Comparison of ENCODE assay signal across 1 cellular context in genomic region chr5:1185652-1186350, GRCh38.
TF ChIP-seq lines count a peak whose summit lies in the region.

No MANE protein-coding gene starts in this region.

TF ChIP-seq in K562, 482 proteins besides CTCF, POLR2A, EP300 and RAD21 (continued from another document and continues in another):
- TF ChIP-seq ZNF318 (IDR thresholded peaks at IDR 0.05; ENCODE audit: borderline replicate concordance in 1 of 2, low read depth in 1 of 2): peak in 1 of 2 experiments; percentile 46; a peak in 1 of 4 replicates
- TF ChIP-seq NR3C1 (CRISPR knock-in tag; IDR thresholded peaks at IDR 0.05): no peak
- peak; percentile 90 for TF ChIP-seq ZNF583 (CRISPR knock-in tag; IDR thresholded peaks at IDR 0.05)
- peak; percentile 75; the same call in 1 of the 2 replicates for TF ChIP-seq ZBTB7A (IDR thresholded peaks at IDR 0.05; ENCODE audit: borderline replicate concordance, control insufficient read depth, low read depth, low read length)
- TF ChIP-seq, protein P1, sequence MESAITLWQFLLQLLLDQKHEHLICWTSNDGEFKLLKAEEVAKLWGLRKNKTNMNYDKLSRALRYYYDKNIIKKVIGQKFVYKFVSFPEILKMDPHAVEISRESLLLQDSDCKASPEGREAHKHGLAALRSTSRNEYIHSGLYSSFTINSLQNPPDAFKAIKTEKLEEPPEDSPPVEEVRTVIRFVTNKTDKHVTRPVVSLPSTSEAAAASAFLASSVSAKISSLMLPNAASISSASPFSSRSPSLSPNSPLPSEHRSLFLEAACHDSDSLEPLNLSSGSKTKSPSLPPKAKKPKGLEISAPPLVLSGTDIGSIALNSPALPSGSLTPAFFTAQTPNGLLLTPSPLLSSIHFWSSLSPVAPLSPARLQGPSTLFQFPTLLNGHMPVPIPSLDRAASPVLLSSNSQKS (CRISPR knock-in tag; IDR thresholded peaks at IDR 0.05): no peak
- TF ChIP-seq ZNF766 (CRISPR knock-in tag; conservative IDR thresholded peaks at IDR 0.05): peak; percentile 71; the same call in 1 of the 2 replicates
- TF ChIP-seq KAT7 (CRISPR knock-in tag; IDR thresholded peaks at IDR 0.05; ENCODE audit: borderline replicate concordance): no peak
- TF ChIP-seq U2AF2 (optimal IDR thresholded peaks at IDR 0.05; ENCODE audit: low read depth, low read length): no peak
- peak; percentile 64 for TF ChIP-seq RBFOX2 (IDR thresholded peaks at IDR 0.05; ENCODE audit: low read depth, low read length)
- TF ChIP-seq ZBTB11 (CRISPR knock-in tag; IDR thresholded peaks at IDR 0.05): peak in 1 of 3 experiments; percentile 81; a peak in 2 of 6 replicates
- peak; percentile 86 for TF ChIP-seq MTA2 (IDR thresholded peaks at IDR 0.05; ENCODE audit: low read depth)
- no peak for TF ChIP-seq NFE2L1 (tag; IDR thresholded peaks at IDR 0.05; ENCODE audit: borderline replicate concordance, low read depth)
- TF ChIP-seq ARID2 (IDR thresholded peaks at IDR 0.05): no peak
- TF ChIP-seq TCF7 (IDR thresholded peaks at IDR 0.05; ENCODE audit: borderline replicate concordance): peak; percentile 26; the same call in 1 of the 2 replicates
- TF ChIP-seq, protein P2, sequence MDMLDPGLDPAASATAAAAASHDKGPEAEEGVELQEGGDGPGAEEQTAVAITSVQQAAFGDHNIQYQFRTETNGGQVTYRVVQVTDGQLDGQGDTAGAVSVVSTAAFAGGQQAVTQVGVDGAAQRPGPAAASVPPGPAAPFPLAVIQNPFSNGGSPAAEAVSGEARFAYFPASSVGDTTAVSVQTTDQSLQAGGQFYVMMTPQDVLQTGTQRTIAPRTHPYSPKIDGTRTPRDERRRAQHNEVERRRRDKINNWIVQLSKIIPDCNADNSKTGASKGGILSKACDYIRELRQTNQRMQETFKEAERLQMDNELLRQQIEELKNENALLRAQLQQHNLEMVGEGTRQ (CRISPR knock-in tag; IDR thresholded peaks at IDR 0.05): no peak
- no peak for TF ChIP-seq FOXA1 (IDR thresholded peaks at IDR 0.05; ENCODE audit: borderline replicate concordance)
- TF ChIP-seq KDM2B (CRISPR knock-in tag; IDR thresholded peaks at IDR 0.05): no peak
- no peak for TF ChIP-seq TSC22D4 (tag; IDR thresholded peaks at IDR 0.05)
- TF ChIP-seq, protein P3, sequence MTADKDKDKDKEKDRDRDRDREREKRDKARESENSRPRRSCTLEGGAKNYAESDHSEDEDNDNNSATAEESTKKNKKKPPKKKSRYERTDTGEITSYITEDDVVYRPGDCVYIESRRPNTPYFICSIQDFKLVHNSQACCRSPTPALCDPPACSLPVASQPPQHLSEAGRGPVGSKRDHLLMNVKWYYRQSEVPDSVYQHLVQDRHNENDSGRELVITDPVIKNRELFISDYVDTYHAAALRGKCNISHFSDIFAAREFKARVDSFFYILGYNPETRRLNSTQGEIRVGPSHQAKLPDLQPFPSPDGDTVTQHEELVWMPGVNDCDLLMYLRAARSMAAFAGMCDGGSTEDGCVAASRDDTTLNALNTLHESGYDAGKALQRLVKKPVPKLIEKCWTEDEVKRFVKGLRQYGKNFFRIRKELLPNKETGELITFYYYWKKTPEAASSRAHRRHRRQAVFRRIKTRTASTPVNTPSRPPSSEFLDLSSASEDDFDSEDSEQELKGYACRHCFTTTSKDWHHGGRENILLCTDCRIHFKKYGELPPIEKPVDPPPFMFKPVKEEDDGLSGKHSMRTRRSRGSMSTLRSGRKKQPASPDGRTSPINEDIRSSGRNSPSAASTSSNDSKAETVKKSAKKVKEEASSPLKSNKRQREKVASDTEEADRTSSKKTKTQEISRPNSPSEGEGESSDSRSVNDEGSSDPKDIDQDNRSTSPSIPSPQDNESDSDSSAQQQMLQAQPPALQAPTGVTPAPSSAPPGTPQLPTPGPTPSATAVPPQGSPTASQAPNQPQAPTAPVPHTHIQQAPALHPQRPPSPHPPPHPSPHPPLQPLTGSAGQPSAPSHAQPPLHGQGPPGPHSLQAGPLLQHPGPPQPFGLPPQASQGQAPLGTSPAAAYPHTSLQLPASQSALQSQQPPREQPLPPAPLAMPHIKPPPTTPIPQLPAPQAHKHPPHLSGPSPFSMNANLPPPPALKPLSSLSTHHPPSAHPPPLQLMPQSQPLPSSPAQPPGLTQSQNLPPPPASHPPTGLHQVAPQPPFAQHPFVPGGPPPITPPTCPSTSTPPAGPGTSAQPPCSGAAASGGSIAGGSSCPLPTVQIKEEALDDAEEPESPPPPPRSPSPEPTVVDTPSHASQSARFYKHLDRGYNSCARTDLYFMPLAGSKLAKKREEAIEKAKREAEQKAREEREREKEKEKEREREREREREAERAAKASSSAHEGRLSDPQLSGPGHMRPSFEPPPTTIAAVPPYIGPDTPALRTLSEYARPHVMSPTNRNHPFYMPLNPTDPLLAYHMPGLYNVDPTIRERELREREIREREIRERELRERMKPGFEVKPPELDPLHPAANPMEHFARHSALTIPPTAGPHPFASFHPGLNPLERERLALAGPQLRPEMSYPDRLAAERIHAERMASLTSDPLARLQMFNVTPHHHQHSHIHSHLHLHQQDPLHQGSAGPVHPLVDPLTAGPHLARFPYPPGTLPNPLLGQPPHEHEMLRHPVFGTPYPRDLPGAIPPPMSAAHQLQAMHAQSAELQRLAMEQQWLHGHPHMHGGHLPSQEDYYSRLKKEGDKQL (CRISPR knock-in tag; IDR thresholded peaks at IDR 0.05; ENCODE audit: borderline replicate concordance): no peak
- no peak for TF ChIP-seq ZNF696 (CRISPR knock-in tag; conservative IDR thresholded peaks at IDR 0.05)
- peak; percentile 95 for TF ChIP-seq HMGN3 (IDR thresholded peaks at IDR 0.05; ENCODE audit: borderline replicate concordance, extremely low read depth, insufficient read length, low read depth, low read length)
- TF ChIP-seq, protein P4, sequence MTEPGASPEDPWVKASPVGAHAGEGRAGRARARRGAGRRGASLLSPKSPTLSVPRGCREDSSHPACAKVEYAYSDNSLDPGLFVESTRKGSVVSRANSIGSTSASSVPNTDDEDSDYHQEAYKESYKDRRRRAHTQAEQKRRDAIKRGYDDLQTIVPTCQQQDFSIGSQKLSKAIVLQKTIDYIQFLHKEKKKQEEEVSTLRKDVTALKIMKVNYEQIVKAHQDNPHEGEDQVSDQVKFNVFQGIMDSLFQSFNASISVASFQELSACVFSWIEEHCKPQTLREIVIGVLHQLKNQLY (CRISPR knock-in tag; conservative IDR thresholded peaks at IDR 0.05): 0 out of 4 replicates have a peak, but pooled peaks of 1 of the 2 experiments have one; percentile 13
- TF ChIP-seq ETS2 (tag; IDR thresholded peaks at IDR 0.05; ENCODE audit: borderline replicate concordance, poor library complexity, severe bottlenecking): no peak
- TF ChIP-seq SNIP1 (IDR thresholded peaks at IDR 0.05; ENCODE audit: low read depth): no peak
- TF ChIP-seq ID3 (CRISPR knock-in tag; IDR thresholded peaks at IDR 0.05): no peak
- TF ChIP-seq ID3 (tag; IDR thresholded peaks at IDR 0.05): peak; percentile 92
- TF ChIP-seq BRD9 (IDR thresholded peaks at IDR 0.05; ENCODE audit: low read depth, partially characterized antibody): no peak
- TF ChIP-seq FOSL1 (tag; conservative IDR thresholded peaks at IDR 0.05): peak; percentile 70
- no peak for TF ChIP-seq ZSCAN29 (IDR thresholded peaks at IDR 0.05)
- TF ChIP-seq DPF2 (IDR thresholded peaks at IDR 0.05): peak; percentile 97
- no peak for TF ChIP-seq STAT6 (CRISPR knock-in tag; IDR thresholded peaks at IDR 0.05)
- TF ChIP-seq, protein P5, sequence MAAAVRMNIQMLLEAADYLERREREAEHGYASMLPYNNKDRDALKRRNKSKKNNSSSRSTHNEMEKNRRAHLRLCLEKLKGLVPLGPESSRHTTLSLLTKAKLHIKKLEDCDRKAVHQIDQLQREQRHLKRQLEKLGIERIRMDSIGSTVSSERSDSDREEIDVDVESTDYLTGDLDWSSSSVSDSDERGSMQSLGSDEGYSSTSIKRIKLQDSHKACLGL (CRISPR knock-in tag; IDR thresholded peaks at IDR 0.05; ENCODE audit: borderline replicate concordance, poor library complexity, severe bottlenecking): no peak
